8 cellular contexts compared by ENCODE assay signal in genomic region chr20:16476032-16476431, GRCh38.
DNase-seq lines count a peak whose midpoint lies in the region; ATAC-seq and TF ChIP-seq lines count a peak whose summit lies in the region.

No MANE protein-coding gene starts in this region.

- TF ChIP-seq CTCF in Loucy (conservative IDR thresholded peaks at IDR 0.05; ENCODE audit: low read length) (peak; percentile 73), fibroblast of mammary gland (conservative IDR thresholded peaks at IDR 0.05; ENCODE audit: control insufficient read depth, insufficient read depth, low read depth, low read length) (peak; percentile 66), osteoblast (IDR thresholded peaks at IDR 0.05; ENCODE audit: extremely low read depth, low read depth, low read length) (peak; percentile 74)

- no peak overlapping the region for H3K27ac ChIP-seq in osteoblast (ENCODE audit: low read depth, low read length)

- H3K4me3 ChIP-seq in Loucy (ENCODE audit: low read length, poor library complexity, severe bottlenecking) = no peak overlapping the region
- H3K4me3 ChIP-seq in fibroblast of mammary gland (ENCODE audit: control insufficient read depth, low read depth, low read length) = no peak overlapping the region
- no peak overlapping the region for H3K4me3 ChIP-seq in osteoblast (ENCODE audit: insufficient read depth, low read length)

- no peaks in the 10 kb centered on the region for H3F3A ChIP-seq in Loucy (ENCODE audit: low read depth)

- H3K79me2 ChIP-seq in Loucy (ENCODE audit: insufficient read depth, low read length) (no peaks in the 10 kb centered on the region), osteoblast (ENCODE audit: insufficient read depth, low read length) (no peaks in the 10 kb centered on the region)

- DNase-seq in COLO668 (lab: John Stamatoyannopoulos, UW; ENCODE audit: unreplicated experiment) = peak; percentile 9
- DNase-seq in SHP77 (lab: John Stamatoyannopoulos, UW) = peak; percentile 32 to 33
- DNase-seq in fibroblast of mammary gland (ENCODE audit: low read depth) = peak; percentile 70
- peak; percentile 62 for DNase-seq in osteoblast (ENCODE audit: insufficient read length, low spot score, missing footprints)
- no peak for DNase-seq in activated effector memory CD4-positive, alpha-beta T cell treated with Interleukin-2 at 50 U/mL for 16 hours

- H3K4me2 ChIP-seq in Loucy (ENCODE audit: low read depth, low read length, poor library complexity, severe bottlenecking) (no peak overlapping the region), osteoblast (ENCODE audit: insufficient read depth, low read length) (no peak overlapping the region)

- no peaks in the 10 kb centered on the region for H3K9me2 ChIP-seq in Loucy (replicated peaks; ENCODE audit: low read depth, low read length)

- H3K27me3 ChIP-seq in Loucy (ENCODE audit: insufficient read depth, low read length, poor library complexity, severe bottlenecking) (no peaks in the 10 kb centered on the region), osteoblast (ENCODE audit: insufficient read depth, low read length) (no peaks in the 10 kb centered on the region)

- H3K4me1 ChIP-seq in Loucy (ENCODE audit: insufficient read depth, low read length, poor library complexity, severe bottlenecking) (no peaks in the 10 kb centered on the region), osteoblast (ENCODE audit: insufficient read depth, low read length) (peaks cover 20% of the 10 kb centered on the region)

- H3K36me3 ChIP-seq in Loucy (ENCODE audit: insufficient read depth, low read length) = no peaks in the 10 kb centered on the region
- no peaks in the 10 kb centered on the region for H3K36me3 ChIP-seq in osteoblast (ENCODE audit: insufficient read depth, low read length)

- H4K20me1 ChIP-seq in Loucy (ENCODE audit: insufficient read depth, low read length, poor library complexity, severe bottlenecking) = no peaks in the 10 kb centered on the region
- no peaks in the 10 kb centered on the region for H4K20me1 ChIP-seq in osteoblast (ENCODE audit: insufficient read depth, low read length)

- no peaks in the 10 kb centered on the region for H3K9me3 ChIP-seq in Loucy (ENCODE audit: insufficient read depth, low read depth, low read length)
- H3K9me3 ChIP-seq in osteoblast (ENCODE audit: low read depth, low read length) = no peaks in the 10 kb centered on the region

- peak; percentile 66 for ATAC-seq in GM19438 (IDR thresholded peaks at IDR 0.05; ENCODE audit: low read depth, unreplicated experiment)
- no peak for ATAC-seq in HG02981 (IDR thresholded peaks at IDR 0.05; ENCODE audit: unreplicated experiment)

- no peak overlapping the region for H3K9ac ChIP-seq in Loucy (ENCODE audit: low read depth, low read length, poor library complexity, severe bottlenecking)

- H2AFZ ChIP-seq in Loucy (ENCODE audit: low read length) = no peak overlapping the region
- no peak overlapping the region for H2AFZ ChIP-seq in osteoblast (ENCODE audit: low read length)
